Comparison of ENCODE assay signal across 13 cellular contexts in genomic region chr5:112183103-112183634, GRCh38.
DNase-seq lines count a peak whose midpoint lies in the region; ATAC-seq, FAIRE-seq and TF ChIP-seq lines count a peak whose summit lies in the region.
"Had no signal": no experiment of that assay in that cellular context is flagged by ENCODE, and none has a peak within 500 bp of the region (broad histone marks: within the 10 kb centered on the region; RNA-seq: fewer than 3 reads in every experiment).

No MANE protein-coding gene starts in this region.

- no peak overlapping the region for H4K8ac ChIP-seq in mesenchymal stem cell (ENCODE audit: low read length)

- no peak for TF ChIP-seq RAD21 in K562 (CRISPR knock-in tag; conservative IDR thresholded peaks at IDR 0.05 in 1 of 2, IDR thresholded peaks at IDR 0.05 in 1 of 2)

- no peak for TF ChIP-seq EP300 in K562 (IDR thresholded peaks at IDR 0.05; ENCODE audit: low read length)

- H3K27me3 ChIP-seq in K562 (ENCODE audit: control insufficient read depth in 2 of 2, insufficient read depth in 2 of 2, low read length in 2 of 2) (peaks cover 0 to 4% of the 10 kb centered on the region in 2 experiments; a peak in 2 of 5 replicates), mesenchymal stem cell (ENCODE audit: control insufficient read depth in 1 of 2, insufficient read depth in 1 of 2, low read length in 2 of 2) (no peaks in the 10 kb centered on the region)
- H3K27me3 ChIP-seq: Peyer's patch had no signal

- no peaks in the 10 kb centered on the region for H3K4me1 Mint-ChIP-seq in activated CD4-positive, alpha-beta memory T cell treated with anti-CD3 and anti-CD28 coated beads for 36 hours (ENCODE audit: low read depth)
- H3K4me1 Mint-ChIP-seq: naive thymus-derived CD8-positive, alpha-beta T cell had no signal

- no peak overlapping the region for H2BK15ac ChIP-seq in mesenchymal stem cell (ENCODE audit: low read depth, poor library complexity, severe bottlenecking)

- H3K36me3 ChIP-seq in K562 (ENCODE audit: control insufficient read depth, insufficient read depth, low read length) (no peaks in the 10 kb centered on the region), mesenchymal stem cell (ENCODE audit: control insufficient read depth in 1 of 2, insufficient read depth in 2 of 2, low read depth in 1 of 2, low read length in 2 of 2) (no peaks in the 10 kb centered on the region)
- H3K36me3 ChIP-seq: Peyer's patch had no signal

- H4K20me1 ChIP-seq in K562 (replicated peaks; ENCODE audit: control insufficient read depth, insufficient read depth, low read length), result no peaks in the 10 kb centered on the region

- TF ChIP-seq CTCF in K562 (IDR thresholded peaks at IDR 0.05 in 2 of 3, conservative IDR thresholded peaks at IDR 0.05 in 1 of 3; ENCODE audit: insufficient read depth in 2 of 3, low read depth in 1 of 3, low read length in 3 of 3), result no peak

- H3K14ac ChIP-seq in mesenchymal stem cell (ENCODE audit: low read length in 2 of 2), result no peak overlapping the region

- H3K9me3 ChIP-seq in K562 (replicated peaks; ENCODE audit: control insufficient read depth, insufficient read depth, low read depth, low read length) (no peaks in the 10 kb centered on the region), mesenchymal stem cell (ENCODE audit: control insufficient read depth, low read length) (no peaks in the 10 kb centered on the region)
- H3K9me3 ChIP-seq: Peyer's patch had no signal

- no peak overlapping the region for H3K27ac ChIP-seq in K562 (ENCODE audit: extremely low read depth, low read depth, low read length)
- H3K27ac ChIP-seq in mesenchymal stem cell (ENCODE audit: low read length, poor library complexity, severe bottlenecking), result no peak overlapping the region
- H3K27ac ChIP-seq: Peyer's patch had no signal

- no peak overlapping the region for H3K27ac Mint-ChIP-seq in activated CD4-positive, alpha-beta memory T cell treated with anti-CD3 and anti-CD28 coated beads for 36 hours
- H3K27ac Mint-ChIP-seq: CD4-positive, alpha-beta T cell; naive thymus-derived CD8-positive, alpha-beta T cell had no signal

- H3K27me3 Mint-ChIP-seq in activated CD4-positive, alpha-beta memory T cell treated with anti-CD3 and anti-CD28 coated beads for 36 hours, result peaks cover 23% of the 10 kb centered on the region

- H2AK5ac ChIP-seq in mesenchymal stem cell (ENCODE audit: low read length, severe bottlenecking), result no peak overlapping the region

- no peak overlapping the region for H3K9ac ChIP-seq in K562 (ENCODE audit: insufficient read depth in 1 of 2, low read depth in 2 of 2, low read length in 2 of 2)
- H3K9ac ChIP-seq in mesenchymal stem cell (ENCODE audit: low read length), result no peak overlapping the region

- no peak overlapping the region for H2BK12ac ChIP-seq in mesenchymal stem cell (ENCODE audit: low read length in 2 of 2)

- H3K4ac ChIP-seq in mesenchymal stem cell (ENCODE audit: low read depth in 1 of 2, low read length in 2 of 2), result no peak overlapping the region

- H2BK5ac ChIP-seq in mesenchymal stem cell (ENCODE audit: low read depth, low read length, poor library complexity, severe bottlenecking), result no peak overlapping the region

- DNase-seq in COR-L47 (lab: John Stamatoyannopoulos, UW) (peak; percentile 34), HTR-8/SVneo (ENCODE audit: insufficient read length, low spot score) (no peak), K562 (ENCODE audit: extremely low read depth in 1 of 4, low spot score in 3 of 4) (no peak), kidney glomerular epithelial cell (lab: John Stamatoyannopoulos, UW) (peak; percentile 65), GM12891 (ENCODE audit: insufficient read length, low spot score) (no peak), mesenchymal stem cell (no peak)
- DNase-seq in activated CD4-positive, alpha-beta memory T cell treated with anti-CD3 and anti-CD28 coated beads for 36 hours, result no peak
- DNase-seq in activated T-cell treated with anti-CD3 and anti-CD28 coated beads, Interleukin-2, amount 50 U/mL, for 48 hours, result no peak
- DNase-seq: CD4-positive, alpha-beta T cell; naive thymus-derived CD8-positive, alpha-beta T cell; NCI-H1930; Peyer's patch; stimulated activated naive CD4-positive, alpha-beta T cell treated with Interleukin-2 at 50 U/mL for 16 hours had no signal

- no peak overlapping the region for H3K4me2 ChIP-seq in K562 (ENCODE audit: insufficient read depth, low read length)
- no peak overlapping the region for H3K4me2 ChIP-seq in mesenchymal stem cell (ENCODE audit: low read length, poor library complexity, severe bottlenecking)

- H3K36me3 Mint-ChIP-seq in activated CD4-positive, alpha-beta memory T cell treated with anti-CD3 and anti-CD28 coated beads for 36 hours, result no peaks in the 10 kb centered on the region
- H3K36me3 Mint-ChIP-seq: naive thymus-derived CD8-positive, alpha-beta T cell had no signal

- H3K4me3 ChIP-seq in K562 (no peak overlapping the region), mesenchymal stem cell (ENCODE audit: insufficient read depth in 1 of 2, low read depth in 1 of 2, low read length in 2 of 2) (no peak overlapping the region)
- H3K4me3 ChIP-seq: Peyer's patch had no signal

- FAIRE-seq in HTR-8/SVneo (lab: Jason Lieb, UNC) (peak; percentile 64), K562 (lab: Jason Lieb, UNC) (no peak), GM12891 (lab: Jason Lieb, UNC) (no peak)

- H3K18ac ChIP-seq in mesenchymal stem cell (ENCODE audit: low read depth in 1 of 2, low read length in 2 of 2), result no peak overlapping the region

- no peak overlapping the region for H3K4me3 Mint-ChIP-seq in activated CD4-positive, alpha-beta memory T cell treated with anti-CD3 and anti-CD28 coated beads for 36 hours
- H3K4me3 Mint-ChIP-seq: CD4-positive, alpha-beta T cell; naive thymus-derived CD8-positive, alpha-beta T cell had no signal

- BruUV-seq in K562 (replicated peaks; lab: Mats Ljungman, UMichigan), result no TSS peak

- no peak overlapping the region for H2BK120ac ChIP-seq in mesenchymal stem cell (ENCODE audit: low read depth, low read length)

- in situ Hi-C loops in K562 (cut with MboI), result no loop called here

- H3K9me3 Mint-ChIP-seq in activated CD4-positive, alpha-beta memory T cell treated with anti-CD3 and anti-CD28 coated beads for 36 hours, result no peaks in the 10 kb centered on the region
- H3K9me3 Mint-ChIP-seq: CD4-positive, alpha-beta T cell; naive thymus-derived CD8-positive, alpha-beta T cell had no signal

- H2AFZ ChIP-seq in K562 (ENCODE audit: low read depth, low read length) (no peak overlapping the region), mesenchymal stem cell (ENCODE audit: low read depth, low read length) (no peak overlapping the region)

- intact Hi-C loops in K562 (cut with micrococcal nuclease), result no loop called here
- intact Hi-C loops in activated CD4-positive, alpha-beta memory T cell treated with anti-CD3 and anti-CD28 coated beads for 36 hours (cut with micrococcal nuclease), result no loop called here

- H3K23ac ChIP-seq in mesenchymal stem cell (ENCODE audit: low read length in 2 of 2), result no peak overlapping the region

- no peaks in the 10 kb centered on the region for H3K79me2 ChIP-seq in K562 (ENCODE audit: control insufficient read depth, insufficient read depth, low read length)

- CTCF ChIA-PET in K562 (lab: Yijun Ruan, JAX; ENCODE audit: low intra/inter-chr PET ratio), result no interaction called here
- CTCF ChIA-PET in activated CD4-positive, alpha-beta memory T cell treated with anti-CD3 and anti-CD28 coated beads for 36 hours (lab: Charles Lee), result interaction anchor here (1.4 to 1.8 kb wide), 2 partner anchors 8 to 237 kb away, joined by 4 to 7 read pairs; no protein-coding TSS in a partner anchor

- TF ChIP-seq POLR2A in K562 (conservative IDR thresholded peaks at IDR 0.05) (no peak), GM12891 (IDR thresholded peaks at IDR 0.05; ENCODE audit: low read depth, low read length) (no peak)

- ATAC-seq in K562, result no peak
- ATAC-seq: naive thymus-derived CD8-positive, alpha-beta T cell had no signal

- no peaks in the 10 kb centered on the region for H3K79me1 ChIP-seq in mesenchymal stem cell (replicated peaks; ENCODE audit: low read length, poor library complexity, severe bottlenecking)

- H3K9me1 ChIP-seq in K562 (ENCODE audit: control insufficient read depth, insufficient read depth, low read length), result no peaks in the 10 kb centered on the region

- H3K4me1 ChIP-seq in K562 (replicated peaks in 1 of 2; ENCODE audit: control insufficient read depth in 2 of 2, insufficient read depth in 2 of 2, low read length in 2 of 2) (no peaks in the 10 kb centered on the region), mesenchymal stem cell (ENCODE audit: control insufficient read depth, insufficient read depth, low read depth, low read length) (no peaks in the 10 kb centered on the region)
- H3K4me1 ChIP-seq: Peyer's patch had no signal

- POLR2A ChIA-PET in K562 (lab: Yijun Ruan, JAX), result no interaction called here
- POLR2A ChIA-PET in activated CD4-positive, alpha-beta memory T cell treated with anti-CD3 and anti-CD28 coated beads for 36 hours (lab: Charles Lee), result no interaction called here

- 0% methylated on average over 8 of the region's 8 CpGs for WGBS in K562 (ENCODE audit: insufficient coverage, low coverage, missing lambda C conversion rate)
- 47% methylated on average over 7 of the region's 8 CpGs for WGBS in mesenchymal stem cell

- no peak overlapping the region for H4K91ac ChIP-seq in mesenchymal stem cell (ENCODE audit: low read length)

TF ChIP-seq in GM12891, 5 proteins besides CTCF, POLR2A, EP300 and RAD21:
- TF ChIP-seq POU2F2 (IDR thresholded peaks at IDR 0.05; ENCODE audit: low read depth, low read length) (no peak), PAX5 (IDR thresholded peaks at IDR 0.05; ENCODE audit: insufficient read depth, low read length, severe bottlenecking) (no peak), TAF1 (IDR thresholded peaks at IDR 0.05; ENCODE audit: low read depth, low read length) (no peak), SPI1 (IDR thresholded peaks at IDR 0.05; ENCODE audit: low read depth, low read length) (no peak), POLR2AphosphoS5 (IDR thresholded peaks at IDR 0.05; ENCODE audit: low read depth, low read length) (no peak)

Comparison
In these comparisons a context has a peak if more than half of its experiments do, and no peak if none do; other contexts are left out.
1. DNase-seq: peak in COR-L47 (single experiment) and kidney glomerular epithelial cell (single experiment); none in HTR-8/SVneo (single experiment), K562 (0 of 4), GM12891 (single experiment), activated CD4-positive, alpha-beta memory T cell treated with anti-CD3 and anti-CD28 coated beads for 36 hours (single experiment), mesenchymal stem cell (single experiment) and activated T-cell treated with anti-CD3 and anti-CD28 coated beads, Interleukin-2, amount 50 U/mL, for 48 hours (0 of 2).